Comparison of ENCODE assay signal across 8 cellular contexts in the genomic region with DNA sequence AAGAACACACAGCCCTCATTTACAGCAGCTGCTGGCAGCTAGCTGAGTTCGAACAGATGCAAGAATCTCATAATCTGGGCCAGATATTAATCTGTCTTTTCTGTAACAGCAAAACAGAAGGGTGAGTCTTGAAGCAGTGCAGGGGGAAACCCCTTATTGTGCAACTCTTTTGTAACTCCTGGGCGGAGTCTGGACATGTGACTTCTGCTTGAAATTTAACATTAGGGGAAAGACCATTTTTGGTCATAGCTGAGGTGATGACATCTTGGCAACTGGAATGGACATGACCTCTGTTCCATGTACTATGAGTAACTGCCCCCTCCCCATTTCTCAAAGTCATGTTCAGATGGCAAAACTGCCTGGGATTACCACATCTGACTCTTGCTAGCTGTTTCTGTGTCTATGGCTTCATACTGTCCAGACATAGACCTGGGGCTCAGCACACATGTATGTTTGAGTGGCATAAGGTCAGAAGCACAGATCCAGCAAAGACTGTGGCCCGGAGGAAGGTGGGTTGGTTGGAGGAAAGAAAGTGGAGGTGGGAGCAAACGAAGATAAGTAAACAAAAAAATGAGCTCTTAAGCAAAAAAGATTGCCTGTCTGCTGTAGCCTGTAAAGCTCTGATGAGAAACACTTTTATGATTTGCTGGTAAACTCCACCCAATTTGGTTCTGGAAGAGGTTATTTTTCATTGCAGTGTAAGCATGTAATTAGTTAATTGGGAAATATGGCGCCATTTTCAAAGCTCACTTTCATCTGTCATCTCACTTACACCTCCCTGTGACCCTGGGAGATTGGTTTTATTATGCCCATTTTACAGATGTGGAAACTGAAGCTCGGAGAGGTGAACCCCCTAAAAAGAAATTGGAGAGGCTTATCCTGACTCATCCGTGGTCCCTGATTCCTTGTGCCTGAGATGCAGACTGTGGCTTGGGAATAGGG.
DNase-seq lines count a peak whose midpoint lies in the region; ATAC-seq and TF ChIP-seq lines count a peak whose summit lies in the region.

No MANE protein-coding gene starts in this region.

- no peaks in the 10 kb centered on the region for H3K36me3 ChIP-seq in neutrophil

- H3K4me1 Mint-ChIP-seq in T-helper 1 cell treated with Interleukin-12 subunit alpha and Interleukin-12 subunit beta and Interleukin-4 antibody, amounts not matched to agents 30 μg/mL and 1 μg/mL, for 36 hours (ENCODE audit: low read depth) = peaks cover 16% of the 10 kb centered on the region

- peaks cover 29 to 30% of the 10 kb centered on the region in 2 experiments for H3K4me1 ChIP-seq in neutrophil (ENCODE audit: control insufficient read depth in 1 of 2, insufficient read depth in 1 of 2, low read depth in 1 of 2, low read length in 1 of 2)

- H3K9me3 ChIP-seq in neutrophil = no peaks in the 10 kb centered on the region

- DNase-seq in DMS 273 (lab: John Stamatoyannopoulos, UW; ENCODE audit: unreplicated experiment) (peak; percentile 89), epithelial cell of esophagus (ENCODE audit: low read depth) (peak; percentile 99), NCI-H2227 treated with DMSO at 0.1 percent for 48 hours (lab: John Stamatoyannopoulos, UW) (no peak), NCI-H774 (lab: John Stamatoyannopoulos, UW) (no peak)

- H3K27me3 Mint-ChIP-seq in T-helper 1 cell treated with Interleukin-12 subunit alpha and Interleukin-12 subunit beta and Interleukin-4 antibody, amounts not matched to agents 30 μg/mL and 1 μg/mL, for 36 hours (ENCODE audit: low read depth) = peaks cover 8% of the 10 kb centered on the region

- H3K27ac Mint-ChIP-seq in T-helper 1 cell treated with Interleukin-12 subunit alpha and Interleukin-12 subunit beta and Interleukin-4 antibody, amounts not matched to agents 30 μg/mL and 1 μg/mL, for 36 hours = peak overlapping the region; percentile 63

- H3K4me3 Mint-ChIP-seq in T-helper 1 cell treated with Interleukin-12 subunit alpha and Interleukin-12 subunit beta and Interleukin-4 antibody, amounts not matched to agents 30 μg/mL and 1 μg/mL, for 36 hours = peak overlapping the region; percentile 42

- no peaks in the 10 kb centered on the region for H3K36me3 Mint-ChIP-seq in T-helper 1 cell treated with Interleukin-12 subunit alpha and Interleukin-12 subunit beta and Interleukin-4 antibody, amounts not matched to agents 30 μg/mL and 1 μg/mL, for 36 hours (ENCODE audit: low read depth)

- no peak for TF ChIP-seq CTCF in epithelial cell of esophagus (IDR thresholded peaks at IDR 0.05; ENCODE audit: insufficient read depth, low read depth, low read length, missing control alignments)
- no peak for TF ChIP-seq CTCF in neutrophil (IDR thresholded peaks at IDR 0.05)

- no peak overlapping the region for H3K4me3 ChIP-seq in epithelial cell of esophagus (ENCODE audit: low read length)
- H3K4me3 ChIP-seq in neutrophil (ENCODE audit: low read depth in 1 of 2, low read length in 1 of 2) = peak overlapping the region; percentile 44 to 48

- peak overlapping the region; percentile 99 for H3K27ac ChIP-seq in neutrophil

- no peaks in the 10 kb centered on the region for H3K27me3 ChIP-seq in neutrophil

- peaks cover 4% of the 10 kb centered on the region for H3K9me3 Mint-ChIP-seq in T-helper 1 cell treated with Interleukin-12 subunit alpha and Interleukin-12 subunit beta and Interleukin-4 antibody, amounts not matched to agents 30 μg/mL and 1 μg/mL, for 36 hours

- ATAC-seq in GM21381 (IDR thresholded peaks at IDR 0.05; ENCODE audit: unreplicated experiment) (peak; percentile 89), HG03575 (IDR thresholded peaks at IDR 0.05; ENCODE audit: extremely low read depth, insufficient number of reproducible peaks, low FRiP score, unreplicated experiment) (peak; percentile 79)

Comparison
In these comparisons a context has a peak if more than half of its experiments do, and no peak if none do; other contexts are left out.
1. DNase-seq: peak in DMS 273 (single experiment) and epithelial cell of esophagus (single experiment); none in NCI-H2227 treated with DMSO at 0.1 percent for 48 hours (single experiment) and NCI-H774 (single experiment).